Comparison of ENCODE assay signal across 1 cellular context in genomic region chr9:134026561-134026960, GRCh38.
TF ChIP-seq lines count a peak whose summit lies in the region.

No MANE protein-coding gene starts in this region.

TF ChIP-seq in IMR-90, 13 proteins besides CTCF, POLR2A, EP300 and RAD21:
- no peak for TF ChIP-seq SMC3 (IDR thresholded peaks at IDR 0.05; ENCODE audit: low read depth, low read length)
- TF ChIP-seq MAFK (IDR thresholded peaks at IDR 0.05; ENCODE audit: low read depth, low read length), result no peak
- TF ChIP-seq RCOR1 (IDR thresholded peaks at IDR 0.05; ENCODE audit: insufficient replicate concordance, low read length), result no peak
- TF ChIP-seq CHD1 (IDR thresholded peaks at IDR 0.05; ENCODE audit: low read depth, low read length), result no peak
- no peak for TF ChIP-seq ELK1 (IDR thresholded peaks at IDR 0.05; ENCODE audit: borderline replicate concordance, low read depth, low read length)
- no peak for TF ChIP-seq FOS (IDR thresholded peaks at IDR 0.05; ENCODE audit: low read depth, low read length)
- TF ChIP-seq CEBPB (IDR thresholded peaks at IDR 0.05; ENCODE audit: low read depth, low read length), result no peak
- no peak for TF ChIP-seq RFX5 (IDR thresholded peaks at IDR 0.05; ENCODE audit: low read depth, low read length)
- no peak for TF ChIP-seq USF2 (IDR thresholded peaks at IDR 0.05; ENCODE audit: low read depth, low read length)
